ENCODE assay signal across 28 cellular contexts in genomic region chr4:95450294-95450693, GRCh38.
"Had no signal": no experiment of that assay in that cellular context is flagged by ENCODE, and none has a peak within 500 bp of the region (broad histone marks: within the 10 kb centered on the region; RNA-seq: fewer than 3 reads in every experiment).

No MANE protein-coding gene starts in this region.

- H3K4me3 ChIP-seq: colonic mucosa, coronary artery, dorsolateral prefrontal cortex, esophagus muscularis mucosa, esophagus squamous epithelium, gastrocnemius medialis, gastroesophageal sphincter, heart left ventricle, heart right ventricle, hepatocyte had no signal

- H3K36me3 ChIP-seq: colonic mucosa, esophagus muscularis mucosa, esophagus squamous epithelium, gastrocnemius medialis, gastroesophageal sphincter, heart left ventricle, heart right ventricle had no signal

- H3K9me3 ChIP-seq: colonic mucosa, esophagus muscularis mucosa, esophagus squamous epithelium, gastrocnemius medialis, gastroesophageal sphincter, heart left ventricle, heart right ventricle had no signal

- H3K4me2 ChIP-seq: hepatocyte had no signal

- H3K9me3 Mint-ChIP-seq: endodermal cell had no signal

- H3K4me3 Mint-ChIP-seq: dendritic cell treated with granulocyte-macrophage colony-stimulating factor and Interleukin-4, amounts not matched to agents 40 ng/mL and 50 ng/mL, for 4 days; effector memory CD8-positive, alpha-beta T cell; endodermal cell had no signal

- H3K79me2 ChIP-seq: hepatocyte had no signal

- H3K4me1 ChIP-seq: colonic mucosa, esophagus muscularis mucosa, esophagus squamous epithelium, foreskin keratinocyte, gastrocnemius medialis, gastroesophageal sphincter, heart left ventricle, heart right ventricle had no signal

- H2AFZ ChIP-seq: hepatocyte had no signal

- FAIRE-seq: endometrium, endothelial cell of umbilical vein, frontal cortex had no signal

- H3K27me3 Mint-ChIP-seq: dendritic cell treated with granulocyte-macrophage colony-stimulating factor and Interleukin-4, amounts not matched to agents 40 ng/mL and 50 ng/mL, for 4 days; effector memory CD8-positive, alpha-beta T cell had no signal

- H3K27ac Mint-ChIP-seq: dendritic cell treated with granulocyte-macrophage colony-stimulating factor and Interleukin-4, amounts not matched to agents 40 ng/mL and 50 ng/mL, for 4 days; effector memory CD8-positive, alpha-beta T cell; endodermal cell had no signal

- H3K27ac ChIP-seq: colonic mucosa, coronary artery, epithelial cell of prostate, esophagus muscularis mucosa, esophagus squamous epithelium, foreskin keratinocyte, gastrocnemius medialis, gastroesophageal sphincter, heart left ventricle, heart right ventricle, hepatocyte had no signal

- ATAC-seq: effector memory CD8-positive, alpha-beta T cell; esophagus mucosa; foreskin keratinocyte; gastrocnemius medialis; gastroesophageal sphincter; heart left ventricle; heart right ventricle had no signal

- H3K27me3 ChIP-seq: colonic mucosa, dorsolateral prefrontal cortex, esophagus muscularis mucosa, esophagus squamous epithelium, foreskin keratinocyte, gastrocnemius medialis, gastroesophageal sphincter, heart left ventricle, hepatocyte had no signal

- DNase-seq: colonic mucosa; cortex of kidney; dermis blood vessel endothelial cell; dorsolateral prefrontal cortex; effector CD4-positive, alpha-beta T cell; effector CD8-positive, alpha-beta T cell; effector memory CD4-positive, alpha-beta T cell; effector memory CD8-positive, alpha-beta T cell; endodermal cell; erythroblast; esophagus squamous epithelium; foreskin fibroblast; foreskin keratinocyte; foreskin melanocyte; gastrocnemius medialis; glutamatergic neuron; heart left ventricle; heart right ventricle had no signal
